Comparison of ENCODE assay signal across 21 cellular contexts in the genomic region with DNA sequence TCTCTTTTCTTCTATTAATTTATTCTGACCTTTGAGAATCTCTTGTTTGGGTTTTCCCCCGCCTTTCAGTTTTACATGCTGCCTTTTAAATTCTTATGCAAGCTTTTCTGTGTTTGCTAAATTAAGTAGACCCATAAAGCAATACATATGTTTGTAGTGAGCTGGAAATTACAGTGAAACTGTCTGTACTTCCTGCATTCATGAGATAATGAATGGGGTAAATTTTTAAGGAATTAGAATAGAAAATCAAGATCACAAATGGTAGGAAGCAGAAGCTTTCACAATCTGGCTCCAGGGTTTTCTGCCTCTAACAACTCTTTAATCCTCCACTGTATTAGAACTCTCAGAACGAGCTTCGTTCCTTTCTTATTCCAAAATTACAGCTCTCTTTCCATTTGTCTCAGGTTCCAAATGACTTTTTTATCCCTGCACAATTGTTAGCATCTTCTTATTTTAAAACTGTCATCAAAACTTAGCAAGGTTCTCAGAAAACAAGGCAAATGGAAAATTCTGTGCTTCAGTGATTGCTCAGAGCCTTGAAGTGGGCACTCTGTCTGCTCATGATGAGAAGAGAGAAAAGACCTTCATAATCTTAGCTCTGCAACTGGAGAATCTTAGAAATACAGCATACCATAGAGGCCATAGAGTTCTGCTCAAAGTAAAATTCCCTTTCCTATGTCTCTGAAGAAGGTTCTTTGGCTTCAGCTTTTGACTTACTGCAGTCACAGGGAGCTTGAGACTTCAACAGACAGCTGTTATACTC.
"Had no signal": no experiment of that assay in that cellular context is flagged by ENCODE, and none has a peak within 500 bp of the region (broad histone marks: within the 10 kb centered on the region; RNA-seq: fewer than 3 reads in every experiment).

No MANE protein-coding gene starts in this region.

- H3K27ac ChIP-seq: ascending aorta, breast epithelium, prostate gland had no signal

- H3K4me3 Mint-ChIP-seq: activated B cell treated with CpG ODN at 0.5 μM for 24 hours; activated CD4-positive, alpha-beta T cell treated with anti-CD3 and anti-CD28 coated beads, Interleukin-2, amount 10 ng/mL, durations not matched to agents 7 days and 5 days; activated naive CD8-positive, alpha-beta T cell treated with anti-CD3 and anti-CD28 coated beads, Interleukin-2, amount 10 ng/mL, durations not matched to agents 7 days and 5 days; activated T-cell treated with anti-CD3 and anti-CD28 coated beads, Interleukin-2, amount 50 U/mL, for 72 hours; dendritic cell treated with granulocyte-macrophage colony-stimulating factor and Interleukin-4, amounts not matched to agents 40 ng/mL and 50 ng/mL, for 4 days; effector memory CD8-positive, alpha-beta T cell; immature natural killer cell; nephron progenitor cell; stimulated activated naive CD8-positive, alpha-beta T cell treated with anti-CD3 and anti-CD28 coated beads, Interleukin-15, Interleukin-2, amounts not matched to agents 100 ng/mL and 50 ng/mL, for 24 hours; type B pancreatic cell had no signal

- H3K9me3 Mint-ChIP-seq: activated CD4-positive, alpha-beta T cell treated with anti-CD3 and anti-CD28 coated beads, Interleukin-2, amount 10 ng/mL, durations not matched to agents 7 days and 5 days; activated naive CD8-positive, alpha-beta T cell treated with anti-CD3 and anti-CD28 coated beads, Interleukin-2, amount 10 ng/mL, durations not matched to agents 7 days and 5 days; dendritic cell treated with granulocyte-macrophage colony-stimulating factor and Interleukin-4, amounts not matched to agents 40 ng/mL and 50 ng/mL, for 4 days; effector memory CD8-positive, alpha-beta T cell; immature natural killer cell; type B pancreatic cell had no signal

- H3K4me3 ChIP-seq: ascending aorta, breast epithelium, prostate gland had no signal

- H3K36me3 ChIP-seq: ascending aorta, breast epithelium, prostate gland had no signal

- H3K27ac Mint-ChIP-seq: activated B cell treated with CpG ODN at 0.5 μM for 24 hours; activated CD4-positive, alpha-beta T cell treated with anti-CD3 and anti-CD28 coated beads, Interleukin-2, amount 10 ng/mL, durations not matched to agents 7 days and 5 days; activated naive CD8-positive, alpha-beta T cell treated with anti-CD3 and anti-CD28 coated beads, Interleukin-2, amount 10 ng/mL, durations not matched to agents 7 days and 5 days; activated T-cell treated with anti-CD3 and anti-CD28 coated beads, Interleukin-2, amount 50 U/mL, for 72 hours; dendritic cell treated with granulocyte-macrophage colony-stimulating factor and Interleukin-4, amounts not matched to agents 40 ng/mL and 50 ng/mL, for 4 days; immature natural killer cell; nephron progenitor cell; stimulated activated naive CD8-positive, alpha-beta T cell treated with anti-CD3 and anti-CD28 coated beads, Interleukin-15, Interleukin-2, amounts not matched to agents 100 ng/mL and 50 ng/mL, for 24 hours; type B pancreatic cell had no signal

- DNase-seq: activated B cell treated with CpG ODN at 0.5 μM for 24 hours; activated CD4-positive, alpha-beta T cell treated with anti-CD3 and anti-CD28 coated beads, Interleukin-2, amount 10 ng/mL, durations not matched to agents 7 days and 5 days; activated CD8-positive, alpha-beta memory T cell treated with anti-CD3 and anti-CD28 coated beads, Interleukin-2, amount 50 U/mL, for 48 hours; activated gamma-delta T cell; activated naive CD8-positive, alpha-beta T cell treated with anti-CD3 and anti-CD28 coated beads, Interleukin-2, amount 10 ng/mL, durations not matched to agents 7 days and 5 days; activated T-cell treated with anti-CD3 and anti-CD28 coated beads, Interleukin-2, amount 50 U/mL, for 72 hours; effector memory CD8-positive, alpha-beta T cell; foreskin melanocyte; immature natural killer cell; mesenchymal stem cell; nephron progenitor cell; right cardiac atrium; small intestine; stimulated activated CD4-positive, alpha-beta T cell treated with anti-CD3 and anti-CD28 coated beads, Interleukin-4, amount 100 ng/mL, for 4 hours; stimulated activated CD8-positive, alpha-beta memory T cell treated with anti-CD3 and anti-CD28 coated beads, Interleukin-4, amount 100 ng/mL, for 48 hours had no signal

- H3K4me1 ChIP-seq: ascending aorta, breast epithelium, prostate gland had no signal

- H3K9me3 ChIP-seq: ascending aorta, prostate gland had no signal

- ATAC-seq: activated T-cell treated with anti-CD3 and anti-CD28 coated beads, Interleukin-2, amount 50 U/mL, for 72 hours; effector memory CD8-positive, alpha-beta T cell; right cardiac atrium had no signal

- H3K4me1 Mint-ChIP-seq: activated B cell treated with CpG ODN at 0.5 μM for 24 hours; activated CD4-positive, alpha-beta T cell treated with anti-CD3 and anti-CD28 coated beads, Interleukin-2, amount 10 ng/mL, durations not matched to agents 7 days and 5 days; activated naive CD8-positive, alpha-beta T cell treated with anti-CD3 and anti-CD28 coated beads, Interleukin-2, amount 10 ng/mL, durations not matched to agents 7 days and 5 days; immature natural killer cell; nephron progenitor cell had no signal

- H3K27me3 ChIP-seq: ascending aorta, breast epithelium had no signal

- H3K36me3 Mint-ChIP-seq: activated naive CD8-positive, alpha-beta T cell treated with anti-CD3 and anti-CD28 coated beads, Interleukin-2, amount 10 ng/mL, durations not matched to agents 7 days and 5 days; immature natural killer cell had no signal
